13 cellular contexts compared by ENCODE assay signal in genomic region chr9:38651400-38652042, GRCh38. TPM values are rescaled to one million over a fixed set of nuclear protein-coding genes. Genes with fewer than 3 reads are reported as not detected.
"Had no signal": no experiment of that assay in that cellular context is flagged by ENCODE, and none has a peak within 500 bp of the region (broad histone marks: within the 10 kb centered on the region; RNA-seq: fewer than 3 reads in every experiment).

No MANE protein-coding gene starts in this region.

- DNase-seq: activated CD4-positive, alpha-beta T cell treated with anti-CD3 and anti-CD28 coated beads, Interleukin-2, amount 50 U/mL, for 48 hours; activated CD8-positive, alpha-beta memory T cell treated with anti-CD3 and anti-CD28 coated beads, Interleukin-2, amount 10 ng/mL, durations not matched to agents 7 days and 5 days; activated T-cell treated with anti-CD3 and anti-CD28 coated beads, Interleukin-2, amount 50 U/mL, for 48 hours; effector memory CD4-positive, alpha-beta T cell; gastrocnemius medialis; hippocampal formation; kidney glomerular epithelial cell; naive thymus-derived CD8-positive, alpha-beta T cell; thyroid gland had no signal

- H3K4me3 ChIP-seq: ascending aorta, gastrocnemius medialis, thyroid gland had no signal

- H3K27ac ChIP-seq: ascending aorta, gastrocnemius medialis, thyroid gland had no signal

- H3K4me3 Mint-ChIP-seq: activated CD8-positive, alpha-beta memory T cell treated with anti-CD3 and anti-CD28 coated beads, Interleukin-2, amount 10 ng/mL, durations not matched to agents 7 days and 5 days; naive thymus-derived CD8-positive, alpha-beta T cell had no signal

- ATAC-seq: activated CD8-positive, alpha-beta memory T cell treated with anti-CD3 and anti-CD28 coated beads, Interleukin-2, amount 10 ng/mL, durations not matched to agents 7 days and 5 days; gastrocnemius medialis; naive thymus-derived CD8-positive, alpha-beta T cell; sciatic nerve had no signal

- H3K36me3 ChIP-seq: ascending aorta, gastrocnemius medialis, thyroid gland had no signal

- H3K4me1 Mint-ChIP-seq: activated CD8-positive, alpha-beta memory T cell treated with anti-CD3 and anti-CD28 coated beads, Interleukin-2, amount 10 ng/mL, durations not matched to agents 7 days and 5 days; naive thymus-derived CD8-positive, alpha-beta T cell had no signal

- H3K9me3 ChIP-seq: ascending aorta, gastrocnemius medialis, thyroid gland had no signal

- H3K27ac Mint-ChIP-seq: activated CD8-positive, alpha-beta memory T cell treated with anti-CD3 and anti-CD28 coated beads, Interleukin-2, amount 10 ng/mL, durations not matched to agents 7 days and 5 days; naive thymus-derived CD8-positive, alpha-beta T cell; progenitor cell of endocrine pancreas had no signal

- H3K36me3 Mint-ChIP-seq: activated CD8-positive, alpha-beta memory T cell treated with anti-CD3 and anti-CD28 coated beads, Interleukin-2, amount 10 ng/mL, durations not matched to agents 7 days and 5 days; naive thymus-derived CD8-positive, alpha-beta T cell had no signal

- H3K9me3 Mint-ChIP-seq: naive thymus-derived CD8-positive, alpha-beta T cell had no signal

- H3K4me1 ChIP-seq: ascending aorta, gastrocnemius medialis had no signal

- H3K27me3 ChIP-seq: ascending aorta, gastrocnemius medialis, thyroid gland had no signal

RNA-seq across cellular contexts. Expression of gene ANKRD18A, which starts 31.1 kb away (rescaled TPM):
- total RNA-seq: ascending aorta, gastrocnemius medialis, lung microvascular endothelial cell had no signal
